3 cellular contexts compared by ENCODE assay signal in the genomic region with DNA sequence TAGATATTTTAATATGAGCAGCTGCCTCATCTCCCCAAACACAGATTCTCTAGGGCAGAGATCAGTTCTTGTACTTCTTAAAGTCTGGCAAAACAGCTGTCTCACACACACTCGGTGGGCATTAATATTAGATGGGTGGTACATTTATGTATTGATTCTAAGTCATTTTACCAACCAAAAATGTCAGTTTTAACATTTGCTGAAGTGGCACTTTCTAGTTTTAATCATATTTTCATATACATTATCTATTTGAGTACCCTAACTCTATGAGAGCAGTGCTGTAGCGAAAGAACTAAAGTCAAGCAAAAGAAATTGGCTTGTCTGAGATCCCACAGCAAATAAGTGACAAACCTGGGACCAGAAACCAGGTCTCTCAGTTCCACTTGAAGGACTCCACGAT.
TF ChIP-seq lines count a peak whose summit lies in the region.

No MANE protein-coding gene starts in this region.

TF ChIP-seq in A549, 52 proteins besides CTCF, POLR2A, EP300 and RAD21 (continued from another document):
- TF ChIP-seq SMC3 (IDR thresholded peaks at IDR 0.05): no peak
- peak; percentile 64 for TF ChIP-seq MAFK (IDR thresholded peaks at IDR 0.05; ENCODE audit: partially characterized antibody)

TF ChIP-seq in IMR-90, 13 proteins besides CTCF, POLR2A, EP300 and RAD21 (continued from another document):
- TF ChIP-seq MAZ (IDR thresholded peaks at IDR 0.05; ENCODE audit: borderline replicate concordance, low read depth, low read length): no peak
- TF ChIP-seq CHD1 (IDR thresholded peaks at IDR 0.05; ENCODE audit: low read depth, low read length): no peak
- TF ChIP-seq RCOR1 (IDR thresholded peaks at IDR 0.05; ENCODE audit: insufficient replicate concordance, low read length): no peak
- TF ChIP-seq CEBPB (IDR thresholded peaks at IDR 0.05; ENCODE audit: low read depth, low read length): no peak
- no peak for TF ChIP-seq FOS (IDR thresholded peaks at IDR 0.05; ENCODE audit: low read depth, low read length)
- peak; percentile 81 for TF ChIP-seq MAFK (IDR thresholded peaks at IDR 0.05; ENCODE audit: low read depth, low read length)

TF ChIP-seq in K562, 482 proteins besides CTCF, POLR2A, EP300 and RAD21 (continued from another document):
- TF ChIP-seq POLR3A (IDR thresholded peaks at IDR 0.05; ENCODE audit: borderline replicate concordance, extremely low read depth, insufficient read depth, insufficient read length): no peak
- peak; percentile 44; the same call in 1 of the 2 replicates for TF ChIP-seq C11orf30 (IDR thresholded peaks at IDR 0.05; ENCODE audit: low read depth)
- TF ChIP-seq MAFG (tag; conservative IDR thresholded peaks at IDR 0.05): 0 out of 2 replicates have a peak, but pooled peaks have one; percentile 26
- TF ChIP-seq ZNF316 (IDR thresholded peaks at IDR 0.05): peak; percentile 80
- TF ChIP-seq SRSF3 (IDR thresholded peaks at IDR 0.05; ENCODE audit: insufficient read depth, low read length): no peak
- peak; percentile 59; the same call in 1 of the 2 replicates for TF ChIP-seq MAFK (IDR thresholded peaks at IDR 0.05; ENCODE audit: low read length)
- TF ChIP-seq, protein P1, sequence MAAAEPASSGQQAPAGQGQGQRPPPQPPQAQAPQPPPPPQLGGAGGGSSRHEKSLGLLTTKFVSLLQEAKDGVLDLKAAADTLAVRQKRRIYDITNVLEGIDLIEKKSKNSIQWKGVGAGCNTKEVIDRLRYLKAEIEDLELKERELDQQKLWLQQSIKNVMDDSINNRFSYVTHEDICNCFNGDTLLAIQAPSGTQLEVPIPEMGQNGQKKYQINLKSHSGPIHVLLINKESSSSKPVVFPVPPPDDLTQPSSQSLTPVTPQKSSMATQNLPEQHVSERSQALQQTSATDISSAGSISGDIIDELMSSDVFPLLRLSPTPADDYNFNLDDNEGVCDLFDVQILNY (CRISPR knock-in tag; IDR thresholded peaks at IDR 0.05): no peak
- TF ChIP-seq TBP (optimal IDR thresholded peaks at IDR 0.05; ENCODE audit: low read depth, low read length): no peak
TF ChIP-seq in K562: peak in this region for 5.
